In the genomic region with DNA sequence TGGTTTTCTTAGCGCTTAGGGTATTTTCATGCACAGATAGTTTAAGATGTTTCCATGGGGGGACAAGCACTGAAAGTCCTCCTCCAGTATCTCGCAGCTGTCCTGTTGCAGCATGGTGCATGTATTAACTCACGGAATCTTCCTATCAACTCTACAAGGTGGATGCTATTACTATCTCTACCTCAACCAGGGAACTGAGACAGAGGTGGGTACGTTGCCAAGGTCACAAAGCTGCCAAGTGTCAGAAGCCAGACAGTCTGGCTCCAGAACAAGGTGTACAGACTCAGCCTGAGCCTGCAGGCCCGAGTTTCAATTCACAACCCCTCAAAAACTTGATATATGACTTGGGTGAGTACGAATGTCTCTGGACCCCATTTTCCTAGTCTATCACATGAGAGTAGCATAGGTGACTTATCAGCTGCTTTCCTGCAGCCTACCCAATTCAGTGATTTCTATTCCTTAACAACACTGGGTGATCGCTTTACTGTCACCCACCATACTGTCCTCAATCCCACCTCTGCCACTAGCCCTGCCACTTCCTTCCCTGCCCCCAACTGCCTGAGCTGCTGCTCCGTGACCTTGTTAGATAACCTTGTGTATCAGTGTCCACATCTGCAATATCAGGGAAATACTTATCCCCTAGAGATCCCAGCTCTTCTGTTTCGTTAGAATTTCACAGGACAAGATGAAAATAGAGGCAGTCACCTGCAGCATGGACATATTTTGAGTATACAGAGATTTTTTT, we compare ENCODE assay signal across 14 cellular contexts.
A peak's percentile ranks its signal among the peaks of the same experiment; 100 is the strongest.
DNase-seq lines count a peak whose midpoint lies in the region; ATAC-seq and TF ChIP-seq lines count a peak whose summit lies in the region.
"Had no signal": no experiment of that assay in that cellular context is flagged by ENCODE, and none has a peak within 500 bp of the region (broad histone marks: within the 10 kb centered on the region; RNA-seq: fewer than 3 reads in every experiment).

No MANE protein-coding gene starts in this region.

- TF ChIP-seq POLR2A in stomach (IDR thresholded peaks at IDR 0.05) = no peak

- TF ChIP-seq EP300 in stomach (IDR thresholded peaks at IDR 0.05) = no peak

- peaks cover 36 to 52% (median 50%) of the 10 kb centered on the region in 4 donors for H3K36me3 ChIP-seq in stomach

- no peaks in the 10 kb centered on the region for H3K27me3 ChIP-seq in right cardiac atrium (ENCODE audit: control insufficient read depth, insufficient read depth)
- H3K27me3 ChIP-seq in stomach = peaks cover 0 to 5% (median 3%) of the 10 kb centered on the region in 3 donors

- intact Hi-C loops in Right ventricle myocardium inferior (cut with DNase I) = no loop called here
- intact Hi-C loops in right cardiac atrium (cut with DNase I) = no loop called here
- intact Hi-C loops in left colon (cut with DNase I, micrococcal nuclease) = no loop called here
- intact Hi-C loops in stomach (cut with DNase I; ENCODE audit: low total_unique reads) = no loop called here

- no peaks in the 10 kb centered on the region for H3K4me1 ChIP-seq in right cardiac atrium (ENCODE audit: control insufficient read depth, insufficient read depth, low read length)
- peaks cover 0 to 11% (median 0%) of the 10 kb centered on the region in 4 donors for H3K4me1 ChIP-seq in stomach

- ATAC-seq in Right ventricle myocardium inferior (peak; percentile 48), right cardiac atrium (no peak), left colon (peak; percentile 16), HG03342 (IDR thresholded peaks at IDR 0.05; ENCODE audit: unreplicated experiment) (no peak)

- DNase-seq in Right ventricle myocardium inferior (ENCODE audit: missing footprints) = no peak
- DNase-seq in right cardiac atrium = no peak
- DNase-seq in left colon = no peak
- DNase-seq in stomach = peak; percentile 36
- no peak for DNase-seq in amygdala (lab: John Stamatoyannopoulos, UW)
- no peak for DNase-seq in dedifferentiated amniotic fluid mesenchymal stem cell (ENCODE audit: extremely low spot score)
- DNase-seq: COR-L47, KBM-7, NCI-H446 treated with DMSO at 0.1 percent for 48 hours, NCI-H748 treated with DMSO at 0.1 percent for 48 hours, SHP77 treated with DMSO at 0.1 percent for 48 hours had no signal

- TF ChIP-seq CTCF in VCaP (conservative IDR thresholded peaks at IDR 0.05) = no peak
- TF ChIP-seq CTCF in stomach (IDR thresholded peaks at IDR 0.05) = no peak

- WGBS in right cardiac atrium = 72% methylated on average over 9 of the region's 9 CpGs
- WGBS in stomach, 5 donors = 69 to 78% (median 73%) methylated on average over 9 of the region's 9 CpGs

- no peak overlapping the region for H3K27ac ChIP-seq in right cardiac atrium (ENCODE audit: low read length)
- H3K27ac ChIP-seq in VCaP = peak overlapping the region; percentile 22; the same call in 1 of the 2 replicates
- H3K27ac ChIP-seq in stomach = no peak overlapping the region
- H3K27ac ChIP-seq: C4-2B had no signal

- H3K4me3 ChIP-seq in right cardiac atrium (ENCODE audit: low read length) = no peak overlapping the region
- H3K4me3 ChIP-seq in stomach = no peak overlapping the region

- no peaks in the 10 kb centered on the region for H3K9me3 ChIP-seq in right cardiac atrium (ENCODE audit: control insufficient read depth, low read length)
- no peaks in the 10 kb centered on the region for H3K9me3 ChIP-seq in stomach

Comparison
In these comparisons a context has a peak if more than half of its experiments do, and no peak if none do; other contexts are left out.
1. ATAC-seq: peak in Right ventricle myocardium inferior (single experiment) and left colon (single experiment); none in right cardiac atrium (0 of 2) and HG03342 (single experiment).